Comparison of ENCODE assay signal across 11 cellular contexts in genomic region chr19:55149078-55150003, GRCh38. TPM values are rescaled to one million over a fixed set of nuclear protein-coding genes. Genes with fewer than 3 reads are reported as not detected.
A peak's percentile ranks its signal among the peaks of the same experiment; 100 is the strongest.
DNase-seq lines count a peak whose midpoint lies in the region; ATAC-seq and TF ChIP-seq lines count a peak whose summit lies in the region.
"Had no signal": no experiment of that assay in that cellular context is flagged by ENCODE, and none has a peak within 500 bp of the region (broad histone marks: within the 10 kb centered on the region; RNA-seq: fewer than 3 reads in every experiment).

Gene TNNT1, minus strand, starts transcription at chr19:55149206. Its CDS starts 2,049 bp downstream, at chr19:55147157.

- H3K4me1 Mint-ChIP-seq in Calu3 (ENCODE audit: low read depth, unreplicated experiment) (peaks cover 24% of the 10 kb centered on the region), endodermal cell (peaks cover 10% of the 10 kb centered on the region), mesothelial cell of epicardium (peaks cover 31% of the 10 kb centered on the region), natural killer cell (peaks cover 17 to 23% of the 10 kb centered on the region in 2 donors)
- peaks cover 12% of the 10 kb centered on the region for H3K4me1 Mint-ChIP-seq in activated T-helper 2 cell treated with anti-CD3 and anti-CD28 coated beads, Interferon-gamma antibody, Interleukin-2, Interleukin-4, amounts not matched to agents 10 μg/mL and 5 μg/mL and 100 μg/mL, durations not matched to agents 14 hours and 24 hours and 36 hours (ENCODE audit: low read depth)

- no peak within 1 kb of the TSS for H3K9ac ChIP-seq in endodermal cell (ENCODE audit: extremely low read depth, low read length, poor library complexity, severe bottlenecking)

- H3K4me3 Mint-ChIP-seq in Calu3 (ENCODE audit: low read depth, unreplicated experiment) (no peak within 1 kb of the TSS), endodermal cell (no peak within 1 kb of the TSS), mesothelial cell of epicardium (peak within 1 kb of the TSS; percentile 51), natural killer cell (no peak within 1 kb of the TSS)
- H3K4me3 Mint-ChIP-seq in activated T-helper 2 cell treated with anti-CD3 and anti-CD28 coated beads, Interferon-gamma antibody, Interleukin-2, Interleukin-4, amounts not matched to agents 10 μg/mL and 5 μg/mL and 100 μg/mL, durations not matched to agents 14 hours and 24 hours and 36 hours (ENCODE audit: low read depth), result no peak within 1 kb of the TSS

- peak within 1 kb of the TSS; percentile 49 for H3K4me3 ChIP-seq in endodermal cell (ENCODE audit: low read length)
- H3K4me3 ChIP-seq: spleen had no signal

- H3K27me3 Mint-ChIP-seq in Calu3 (ENCODE audit: unreplicated experiment) (peaks cover 49% of the 10 kb centered on the region), endodermal cell (ENCODE audit: insufficient read depth) (peaks cover 60% of the 10 kb centered on the region), mesothelial cell of epicardium (ENCODE audit: low read depth) (peaks cover 66% of the 10 kb centered on the region), natural killer cell (ENCODE audit: low read depth in 2 of 2) (peaks cover 26 to 30% of the 10 kb centered on the region in 2 donors)
- H3K27me3 Mint-ChIP-seq in activated T-helper 2 cell treated with anti-CD3 and anti-CD28 coated beads, Interferon-gamma antibody, Interleukin-2, Interleukin-4, amounts not matched to agents 10 μg/mL and 5 μg/mL and 100 μg/mL, durations not matched to agents 14 hours and 24 hours and 36 hours (ENCODE audit: low read depth), result peaks cover 31% of the 10 kb centered on the region

- intact Hi-C loops in Calu3 (cut with micrococcal nuclease; ENCODE audit: unreplicated experiment) (loop anchor here (5.0 to 10.0 kb wide), 3 partner anchors 235 to 485 kb away; partner anchors contain the start of genes RPL28, SBK3 and TMEM238), natural killer cell (cut with micrococcal nuclease) (loop anchor here (10.0 kb wide), 1 partner anchor 495 kb away; no protein-coding TSS in a partner anchor)
- intact Hi-C loops in activated T-helper 2 cell treated with anti-CD3 and anti-CD28 coated beads, Interferon-gamma antibody, Interleukin-2, Interleukin-4, amounts not matched to agents 10 μg/mL and 5 μg/mL and 100 μg/mL, durations not matched to agents 14 hours and 24 hours and 36 hours (cut with micrococcal nuclease), result no loop called here

- no peak within 1 kb of the TSS for H3K27ac ChIP-seq in endodermal cell (ENCODE audit: low read depth, low read length)
- H3K27ac ChIP-seq: spleen had no signal

- no peaks in the 10 kb centered on the region for H3K9me3 Mint-ChIP-seq in Calu3 (ENCODE audit: low read depth, unreplicated experiment)
- peaks cover 4% of the 10 kb centered on the region for H3K9me3 Mint-ChIP-seq in endodermal cell
- peaks cover 6% of the 10 kb centered on the region for H3K9me3 Mint-ChIP-seq in mesothelial cell of epicardium
- H3K9me3 Mint-ChIP-seq in activated T-helper 2 cell treated with anti-CD3 and anti-CD28 coated beads, Interferon-gamma antibody, Interleukin-2, Interleukin-4, amounts not matched to agents 10 μg/mL and 5 μg/mL and 100 μg/mL, durations not matched to agents 14 hours and 24 hours and 36 hours, result peaks cover 18% of the 10 kb centered on the region
- H3K9me3 Mint-ChIP-seq in natural killer cell, result peaks cover 5 to 6% of the 10 kb centered on the region in 2 donors

- DNase-seq in Calu3, result peak; percentile 20
- DNase-seq in NCI-H226, result peak; percentile 40
- DNase-seq in endodermal cell, result peak; percentile 80
- DNase-seq in mesothelial cell of epicardium (ENCODE audit: low spot score in 2 of 2, unreplicated experiment in 2 of 2), result peak in 1 of 2 experiments; percentile 62
- no peak for DNase-seq in activated T-helper 2 cell treated with anti-CD3 and anti-CD28 coated beads, Interferon-gamma antibody, Interleukin-2, Interleukin-4, amounts not matched to agents 10 μg/mL and 5 μg/mL and 100 μg/mL, durations not matched to agents 14 hours and 24 hours and 36 hours (ENCODE audit: low spot score)
- no peak for DNase-seq in NCI-H187 treated with DMSO at 0.1 percent for 48 hours (lab: John Stamatoyannopoulos, UW)
- no peak for DNase-seq in natural killer cell
- DNase-seq: NCI-H2029 treated with DMSO at 0.1 percent for 48 hours, spleen had no signal

- no TSS peak for BruUV-seq in Calu3 (replicated peaks; lab: Mats Ljungman, UMichigan)

- H3K27ac Mint-ChIP-seq in Calu3 (ENCODE audit: unreplicated experiment) (no peak within 1 kb of the TSS), endodermal cell (no peak within 1 kb of the TSS), mesothelial cell of epicardium (peak within 1 kb of the TSS; percentile 12), natural killer cell (no peak within 1 kb of the TSS)
- no peak within 1 kb of the TSS for H3K27ac Mint-ChIP-seq in activated T-helper 2 cell treated with anti-CD3 and anti-CD28 coated beads, Interferon-gamma antibody, Interleukin-2, Interleukin-4, amounts not matched to agents 10 μg/mL and 5 μg/mL and 100 μg/mL, durations not matched to agents 14 hours and 24 hours and 36 hours

- H3K36me3 ChIP-seq in endodermal cell (ENCODE audit: control insufficient read depth, insufficient read depth, low read length), result no peaks in the 10 kb centered on the region
- H3K36me3 ChIP-seq: spleen had no signal

- 26 to 30% methylated on average over 10 to 13 of the region's 18 CpGs for WGBS in endodermal cell (ENCODE audit: insufficient coverage in 1 of 2, insufficient read length in 1 of 2), 2 experiments

- ATAC-seq in HG03097 (IDR thresholded peaks at IDR 0.05; ENCODE audit: low FRiP score, unreplicated experiment), result no peak
- ATAC-seq in natural killer cell, result no peak

- H3K4me1 ChIP-seq in endodermal cell (ENCODE audit: control insufficient read depth, insufficient read depth, low read length), result no peaks in the 10 kb centered on the region

- CTCF ChIA-PET in Calu3 (lab: Charles Lee), result interaction anchor here (0.5 to 0.6 kb wide), 3 partner anchors 8 to 107 kb away, joined by 3 to 6 read pairs (median 4); partner anchors contain the start of gene TNNI3

- H3K27me3 ChIP-seq in endodermal cell (ENCODE audit: control insufficient read depth, insufficient read depth, low read length, poor library complexity, severe bottlenecking), result no peaks in the 10 kb centered on the region

- H3K9me3 ChIP-seq in endodermal cell (ENCODE audit: control insufficient read depth, low read length), result peaks cover 8% of the 10 kb centered on the region

- no peak for TF ChIP-seq CTCF in Calu3 (IDR thresholded peaks at IDR 0.05; ENCODE audit: unreplicated experiment)
- no peak for TF ChIP-seq CTCF in endodermal cell (conservative IDR thresholded peaks at IDR 0.05)
- no peak for TF ChIP-seq CTCF in mesothelial cell of epicardium (IDR thresholded peaks at IDR 0.05; ENCODE audit: unreplicated experiment)
- TF ChIP-seq CTCF in natural killer cell (IDR thresholded peaks at IDR 0.05), result no peak

- H3K36me3 Mint-ChIP-seq in Calu3 (ENCODE audit: insufficient read depth, unreplicated experiment) (peaks cover 16% of the 10 kb centered on the region), endodermal cell (ENCODE audit: low read depth) (peaks cover 11% of the 10 kb centered on the region), mesothelial cell of epicardium (no peaks in the 10 kb centered on the region), natural killer cell (no peaks in the 10 kb centered on the region)
- peaks cover 4% of the 10 kb centered on the region for H3K36me3 Mint-ChIP-seq in activated T-helper 2 cell treated with anti-CD3 and anti-CD28 coated beads, Interferon-gamma antibody, Interleukin-2, Interleukin-4, amounts not matched to agents 10 μg/mL and 5 μg/mL and 100 μg/mL, durations not matched to agents 14 hours and 24 hours and 36 hours (ENCODE audit: low read depth)
- H3K36me3 Mint-ChIP-seq: CD14-positive monocyte had no signal

RNA-seq across cellular contexts. Expression of gene TNNT1, which starts in this region (rescaled TPM):
- 48.8 and 53.7 TPM in 2 replicates for total RNA-seq in Calu3 (2022)
- 10 to 100 TPM; 22.9 to 66.7 TPM for total RNA-seq in endodermal cell
- polyA plus RNA-seq in endodermal cell (2013, experiment 1 of 2), result 43.3 TPM
- 40.7 TPM for polyA plus RNA-seq in endodermal cell (2013, experiment 2 of 2)
- total RNA-seq in mesothelial cell of epicardium, result 47.5 to 57.5 TPM (median 48.9 TPM) in 3 replicates
- total RNA-seq in activated T-helper 2 cell treated with anti-CD3 and anti-CD28 coated beads, Interferon-gamma antibody, Interleukin-2, Interleukin-4, amounts not matched to agents 10 μg/mL and 5 μg/mL and 100 μg/mL, durations not matched to agents 14 hours and 24 hours and 36 hours, result 0.27 and 1.3 TPM in 2 replicates
- total RNA-seq in natural killer cell, result under 1 TPM in 1 of 3 donors, not detected in 2; 0.94 TPM

Comparison
In these comparisons a context has a peak if more than half of its experiments do, and no peak if none do; other contexts are left out.
1. RNA of gene TNNT1 (total RNA-seq): 22.9 to 66.7 TPM in endodermal cell, 47.5 to 57.5 TPM in mesothelial cell of epicardium and 48.8 to 53.7 TPM in Calu3; 0.27 to 1.3 TPM in activated T-helper 2 cell treated with anti-CD3 and anti-CD28 coated beads, Interferon-gamma antibody, Interleukin-2, Interleukin-4, amounts not matched to agents 10 μg/mL and 5 μg/mL and 100 μg/mL, durations not matched to agents 14 hours and 24 hours and 36 hours and 0.94 TPM in natural killer cell; every median in the first group is over 10 times any median in the second.
2. DNase-seq: peak in Calu3 (single experiment), NCI-H226 (single experiment) and endodermal cell (single experiment); none in activated T-helper 2 cell treated with anti-CD3 and anti-CD28 coated beads, Interferon-gamma antibody, Interleukin-2, Interleukin-4, amounts not matched to agents 10 μg/mL and 5 μg/mL and 100 μg/mL, durations not matched to agents 14 hours and 24 hours and 36 hours (single experiment), NCI-H187 treated with DMSO at 0.1 percent for 48 hours (single experiment) and natural killer cell (single experiment).